ENCODE assay signal across 21 cellular contexts in genomic region chr5:178651046-178651810, GRCh38. TPM values are rescaled to one million over a fixed set of nuclear protein-coding genes. Genes with fewer than 3 reads are reported as not detected.
A peak's percentile ranks its signal among the peaks of the same experiment; 100 is the strongest.
DNase-seq lines count a peak whose midpoint lies in the region; ATAC-seq and TF ChIP-seq lines count a peak whose summit lies in the region.
"Had no signal": no experiment of that assay in that cellular context is flagged by ENCODE, and none has a peak within 500 bp of the region (broad histone marks: within the 10 kb centered on the region; RNA-seq: fewer than 3 reads in every experiment).

No MANE protein-coding gene starts in this region.

- no peaks in the 10 kb centered on the region for H3K79me2 ChIP-seq in mammary epithelial cell (ENCODE audit: insufficient read depth, low read length)

- no peaks in the 10 kb centered on the region for H4K20me1 ChIP-seq in mammary epithelial cell (ENCODE audit: insufficient read depth, low read length)

- no peaks in the 10 kb centered on the region for H3K4me1 ChIP-seq in breast epithelium
- H3K4me1 ChIP-seq in mammary epithelial cell (ENCODE audit: insufficient read depth, low read length): no peaks in the 10 kb centered on the region
- H3K4me1 ChIP-seq in foreskin keratinocyte: no peaks in the 10 kb centered on the region
- no peaks in the 10 kb centered on the region for H3K4me1 ChIP-seq in BE2C

- H3K9me3 Mint-ChIP-seq in MCF 10A (ENCODE audit: unreplicated experiment): peaks cover 16% of the 10 kb centered on the region

- intact Hi-C loops in MCF 10A (cut with micrococcal nuclease) (loop anchor here (2.0 kb wide), 1 partner anchor 24 kb away; the partner anchor contains the start of gene CLK4), breast epithelium (cut with DNase I; ENCODE audit: low total_unique reads) (no loop called here), mammary epithelial cell (cut with micrococcal nuclease) (no loop called here)

- no peaks in the 10 kb centered on the region for H3K27me3 ChIP-seq in breast epithelium
- no peaks in the 10 kb centered on the region for H3K27me3 ChIP-seq in mammary epithelial cell (ENCODE audit: insufficient read depth, low read length)
- no peaks in the 10 kb centered on the region for H3K27me3 ChIP-seq in foreskin keratinocyte
- no peaks in the 10 kb centered on the region for H3K27me3 ChIP-seq in BE2C
- H3K27me3 ChIP-seq: tibial artery had no signal

- no peak overlapping the region for H3K4me2 ChIP-seq in mammary epithelial cell (ENCODE audit: insufficient read depth, low read depth, low read length)
- H3K4me2 ChIP-seq: PC-9 had no signal

- BruUV-seq in MCF 10A (replicated peaks; lab: Mats Ljungman, UMichigan) (no TSS peak), mammary epithelial cell (replicated peaks; lab: Mats Ljungman, UMichigan) (no TSS peak)

- CTCF ChIA-PET in MCF 10A (lab: Yijun Ruan, JAX): no interaction called here
- CTCF ChIA-PET in mammary epithelial cell (lab: Charles Lee; ENCODE audit: low non-redundant PET): interaction anchor here (0.5 to 0.6 kb wide), 2 partner anchors 77 to 780 kb away, joined by 4 to 20 read pairs; no protein-coding TSS in a partner anchor

- peak; percentile 95 for DNase-seq in MCF 10A (ENCODE audit: unreplicated experiment)
- DNase-seq in breast epithelium (ENCODE audit: low spot score in 2 of 2): no peak
- peak; percentile 90 for DNase-seq in mammary epithelial cell
- peak; percentile 59 to 75 for DNase-seq in foreskin keratinocyte
- no peak for DNase-seq in NCI-H1092 treated with DMSO at 0.1 percent for 48 hours (lab: John Stamatoyannopoulos, UW)
- no peak for DNase-seq in BE2C
- DNase-seq: activated CD4-positive, CD25-positive, alpha-beta regulatory T cell treated with anti-CD3 and anti-CD28 coated beads, Interleukin-2, amount 50 U/mL, for 72 hours; glutamatergic neuron; naive B cell; NCI-H2081 treated with DMSO at 0.1 percent for 48 hours; NCI-H524 treated with DMSO at 0.1 percent for 48 hours; stimulated activated CD4-positive, alpha-beta T cell treated with anti-CD3 and anti-CD28 coated beads, Interleukin-12 subunit alpha, Interleukin-12 subunit beta, amount 100 ng/mL, for 4 hours; T-helper 9 cell; tibial artery had no signal

- H3K27ac ChIP-seq in breast epithelium (no peak overlapping the region), mammary epithelial cell (ENCODE audit: insufficient read depth, low read depth, low read length) (no peak overlapping the region), foreskin keratinocyte (no peak overlapping the region)
- H3K27ac ChIP-seq: 22Rv1, PC-9, tibial artery had no signal

- ATAC-seq in foreskin keratinocyte (peak; percentile 61), HG03520 (IDR thresholded peaks at IDR 0.05; ENCODE audit: unreplicated experiment) (no peak), GM19328 (IDR thresholded peaks at IDR 0.05; ENCODE audit: unreplicated experiment) (no peak)
- ATAC-seq: K562 had no signal

- H3K27ac Mint-ChIP-seq in MCF 10A (ENCODE audit: low read depth, unreplicated experiment): peak overlapping the region; percentile 17
- H3K27ac Mint-ChIP-seq: activated T-helper 2 cell treated with anti-CD3 and anti-CD28 coated beads, Interferon-gamma antibody, Interleukin-2, Interleukin-4, amounts not matched to agents 10 μg/mL and 5 μg/mL and 100 μg/mL, durations not matched to agents 14 hours and 24 hours and 36 hours; progenitor cell of endocrine pancreas had no signal

- H3K36me3 ChIP-seq in breast epithelium (no peaks in the 10 kb centered on the region), mammary epithelial cell (ENCODE audit: insufficient read depth, low read length) (no peaks in the 10 kb centered on the region), BE2C (no peaks in the 10 kb centered on the region)
- H3K36me3 ChIP-seq: tibial artery had no signal

- POLR2A ChIA-PET in MCF 10A (lab: Yijun Ruan, JAX): interaction anchor here (0.5 to 3.9 kb wide), 10 partner anchors 9 to 79 kb away, joined by 3 to 37 read pairs (median 4); partner anchors contain the start of genes CLK4 and ZNF354A

- TF ChIP-seq POLR2A in breast epithelium (IDR thresholded peaks at IDR 0.05): no peak

- H3K4me3 Mint-ChIP-seq in MCF 10A (ENCODE audit: unreplicated experiment): peak overlapping the region; percentile 5
- H3K4me3 Mint-ChIP-seq: naive B cell had no signal

- H3K9me3 ChIP-seq in breast epithelium (no peaks in the 10 kb centered on the region), mammary epithelial cell (replicated peaks; ENCODE audit: insufficient read depth, low read length) (no peaks in the 10 kb centered on the region), BE2C (no peaks in the 10 kb centered on the region; the same call in 1 of the 2 replicates)
- H3K9me3 ChIP-seq: tibial artery had no signal

- in situ Hi-C loops in mammary epithelial cell (cut with MboI; ENCODE audit: low sequenced_read_pairs in 2 of 2): no loop called here

- no peaks in the 10 kb centered on the region for H3K36me3 Mint-ChIP-seq in MCF 10A (ENCODE audit: insufficient read depth, unreplicated experiment)

- dilution Hi-C loops in mammary epithelial cell (cut with HindIII; ENCODE audit: low sequenced_read_pairs): loop anchor here (5.0 kb wide), 2 partner anchors 56 to 69 kb away; no protein-coding TSS in a partner anchor

- H2AFZ ChIP-seq in mammary epithelial cell (ENCODE audit: low read depth, low read length): no peak overlapping the region
- H2AFZ ChIP-seq: PC-9 had no signal

- TF ChIP-seq CTCF in MCF 10A (IDR thresholded peaks at IDR 0.05; ENCODE audit: unreplicated experiment): no peak
- no peak for TF ChIP-seq CTCF in breast epithelium (IDR thresholded peaks at IDR 0.05)
- no peak for TF ChIP-seq CTCF in mammary epithelial cell (conservative IDR thresholded peaks at IDR 0.05 in 1 of 2, IDR thresholded peaks at IDR 0.05 in 1 of 2; ENCODE audit: extremely low read depth in 1 of 2, insufficient read depth in 1 of 2, low read depth in 1 of 2, low read length in 2 of 2)
- no peak for TF ChIP-seq CTCF in foreskin keratinocyte (conservative IDR thresholded peaks at IDR 0.05)
- no peak for TF ChIP-seq CTCF in BE2C (IDR thresholded peaks at IDR 0.05; ENCODE audit: low read depth, low read length)

- H3K27me3 Mint-ChIP-seq in MCF 10A (ENCODE audit: insufficient read depth, unreplicated experiment): no peaks in the 10 kb centered on the region

- H3K4me1 Mint-ChIP-seq in MCF 10A (ENCODE audit: insufficient read depth, unreplicated experiment): peaks cover 23% of the 10 kb centered on the region

- whole genome bisulfite sequencing in mammary epithelial cell (ENCODE audit: low coverage, missing lambda C conversion rate): 78% methylated on average over 7 of the region's 7 CpGs

- no peak overlapping the region for H3K9ac ChIP-seq in mammary epithelial cell (ENCODE audit: insufficient read depth, low read length)

- no peak overlapping the region for H3K4me3 ChIP-seq in breast epithelium
- no peak overlapping the region for H3K4me3 ChIP-seq in mammary epithelial cell (replicated peaks in 1 of 3; ENCODE audit: insufficient read depth in 1 of 3, low read depth in 2 of 3, low read length in 3 of 3)
- H3K4me3 ChIP-seq in BE2C (ENCODE audit: low read depth, low read length): no peak overlapping the region
- H3K4me3 ChIP-seq: K562, PC-9, tibial artery had no signal

RNA-seq across cellular contexts. Expression of gene CLK4, which starts 24.4 kb away (rescaled TPM):
- total RNA-seq in MCF 10A (2022) (49.3 and 51.7 TPM in 2 replicates), breast epithelium (10 to 100 TPM; 39.0 to 73.2 (median 43.3) TPM), mammary epithelial cell (10 to 100 TPM; 17.5 to 31.7 TPM), foreskin keratinocyte (8.3 and 9.5 TPM in 2 replicates)
- polyA plus RNA-seq in mammary epithelial cell (7.4 TPM), foreskin keratinocyte (3.0 and 3.9 TPM in 2 replicates)
- polyA minus RNA-seq in mammary epithelial cell: 7.1 TPM
- 17.3 TPM for polyA plus RNA-seq in BE2C (2012; ENCODE audit: insufficient read depth, insufficient read length, low read depth)

Comparison
In these comparisons a context has a peak if more than half of its experiments do, and no peak if none do; other contexts are left out.
1. DNase-seq: peak in MCF 10A (single experiment), mammary epithelial cell (single experiment) and foreskin keratinocyte (2 of 2); none in breast epithelium (0 of 2), NCI-H1092 treated with DMSO at 0.1 percent for 48 hours (single experiment) and BE2C (single experiment).